ENCODE assay signal across 23 cellular contexts in genomic region chr5:36624277-36624676, GRCh38. TPM values are rescaled to one million over a fixed set of nuclear protein-coding genes. Genes with fewer than 3 reads are reported as not detected.
"Had no signal": no experiment of that assay in that cellular context is flagged by ENCODE, and none has a peak within 500 bp of the region (broad histone marks: within the 10 kb centered on the region; RNA-seq: fewer than 3 reads in every experiment).

No MANE protein-coding gene starts in this region.

- H3K36me3 ChIP-seq: lower lobe of right lung, tibial artery, WERI-Rb-1 had no signal

- ATAC-seq: activated CD4-positive, alpha-beta T cell treated with anti-CD3 and anti-CD28 coated beads for 36 hours; body of pancreas; lower lobe of right lung; stimulated activated naive CD8-positive, alpha-beta T cell treated with anti-CD3 and anti-CD28 coated beads, Interleukin-15, Interleukin-2, amounts not matched to agents 100 U/mL and 50 U/mL, for 24 hours had no signal

- H3K27me3 ChIP-seq: body of pancreas, tibial artery had no signal

- H3K27ac ChIP-seq: body of pancreas, epithelial cell of prostate, lower lobe of right lung, skin epidermis, tibial artery, WERI-Rb-1 had no signal

- H3K4me1 ChIP-seq: body of pancreas, lower lobe of right lung, tibial artery had no signal

- H3K9me3 ChIP-seq: body of pancreas, lower lobe of right lung, tibial artery had no signal

- H3K4me3 ChIP-seq: body of pancreas, lower lobe of right lung, skin epidermis, tibial artery had no signal

- DNase-seq: activated CD4-positive, alpha-beta memory T cell treated with anti-CD3 and anti-CD28 coated beads for 36 hours; activated CD4-positive, alpha-beta T cell treated with anti-CD3 and anti-CD28 coated beads for 36 hours; activated T-cell treated with anti-CD3 and anti-CD28 coated beads for 4 hours; amniotic stem cell; body of pancreas; caudate nucleus; endodermal cell; foreskin melanocyte; lower lobe of right lung; midbrain; nephron progenitor cell; nucleus accumbens; posterior cingulate gyrus; retina; stimulated activated naive CD8-positive, alpha-beta T cell treated with anti-CD3 and anti-CD28 coated beads, Interleukin-15, Interleukin-2, amounts not matched to agents 100 U/mL and 50 U/mL, for 24 hours; substantia nigra; T1000; tibial artery; WERI-Rb-1 had no signal

RNA-seq across cellular contexts. Expression of gene SLC1A3, which starts 17.9 kb away (rescaled TPM):
- total RNA-seq: activated T-helper 1 cell treated with anti-CD3 and anti-CD28 coated beads, Interleukin-12 subunit alpha, Interleukin-12 subunit beta, Interleukin-2, Interleukin-4 antibody, amounts not matched to agents 30 ng/mL and 10 ng/mL and 1 ng/mL, durations not matched to agents 14 hours and 24 hours and 36 hours; T-helper 1 cell treated with Interleukin-12 subunit alpha and Interleukin-12 subunit beta and Interleukin-4 antibody, amounts not matched to agents 30 ng/mL and 1 ng/mL, for 36 hours had no signal
